Comparison of ENCODE assay signal across 27 cellular contexts in the genomic region with DNA sequence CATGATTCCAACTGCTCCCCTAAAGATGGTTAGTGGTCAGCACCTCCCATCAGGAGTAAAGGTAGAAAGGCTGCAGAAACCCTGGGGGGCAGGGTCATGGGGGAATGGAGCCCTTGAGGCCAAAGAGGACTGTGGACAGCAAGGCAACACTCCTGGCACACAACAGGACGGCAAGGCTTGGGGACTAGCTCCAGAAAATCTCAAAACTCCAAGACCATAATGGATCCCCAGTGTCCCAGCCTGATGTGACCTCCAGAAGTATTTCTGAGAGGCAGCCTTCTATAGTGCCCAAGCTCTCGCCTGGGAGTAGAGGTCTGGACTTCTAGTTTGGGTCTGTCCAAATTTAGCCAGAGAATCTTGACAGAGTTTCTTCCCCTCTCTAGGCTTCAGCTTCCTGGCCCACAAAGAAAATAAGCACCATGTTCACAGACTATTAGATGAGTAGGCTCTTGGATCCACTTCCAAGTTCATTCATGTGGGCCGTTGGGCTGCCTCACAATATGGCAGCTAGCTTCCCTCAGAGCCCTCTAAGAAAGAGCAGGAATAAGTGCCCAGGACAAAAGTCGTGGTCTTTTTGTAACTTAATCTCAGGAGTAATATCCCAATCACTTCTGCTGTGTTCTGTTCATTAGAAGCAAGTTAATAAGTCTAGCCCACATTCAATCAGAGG. TPM values are rescaled to one million over a fixed set of nuclear protein-coding genes. Genes with fewer than 3 reads are reported as not detected.
A peak's percentile ranks its signal among the peaks of the same experiment; 100 is the strongest.
DNase-seq lines count a peak whose midpoint lies in the region; ATAC-seq and FAIRE-seq lines count a peak whose summit lies in the region.
"Had no signal": no experiment of that assay in that cellular context is flagged by ENCODE, and none has a peak within 500 bp of the region (broad histone marks: within the 10 kb centered on the region; RNA-seq: fewer than 3 reads in every experiment).

No MANE protein-coding gene starts in this region.

- intact Hi-C loops in activated naive CD4-positive, alpha-beta T cell treated with anti-CD3 and anti-CD28 coated beads for 36 hours (cut with micrococcal nuclease), result loop anchor here (5.0 kb wide), 1 partner anchor 246 kb away; no protein-coding TSS in a partner anchor

- H3K4me1 Mint-ChIP-seq in activated naive CD4-positive, alpha-beta T cell treated with anti-CD3 and anti-CD28 coated beads for 36 hours (ENCODE audit: low read depth), result peaks cover 60% of the 10 kb centered on the region
- H3K4me1 Mint-ChIP-seq in T-helper 17 cell, result peaks cover 60% of the 10 kb centered on the region
- peaks cover 65% of the 10 kb centered on the region for H3K4me1 Mint-ChIP-seq in activated naive CD8-positive, alpha-beta T cell treated with anti-CD3 and anti-CD28 coated beads, Interleukin-2, amount 10 ng/mL, durations not matched to agents 7 days and 5 days
- H3K4me1 Mint-ChIP-seq in stimulated activated effector memory CD8-positive, alpha-beta T cell treated with anti-CD3 and anti-CD28 coated beads, Interleukin-12 subunit alpha, Interleukin-12 subunit beta, amount 100 ng/mL, for 72 hours, result peaks cover 70% of the 10 kb centered on the region

- no peaks in the 10 kb centered on the region for H3K9me3 Mint-ChIP-seq in activated naive CD4-positive, alpha-beta T cell treated with anti-CD3 and anti-CD28 coated beads for 36 hours
- H3K9me3 Mint-ChIP-seq in activated naive CD8-positive, alpha-beta T cell treated with anti-CD3 and anti-CD28 coated beads, Interleukin-2, amount 10 ng/mL, durations not matched to agents 7 days and 5 days, result no peaks in the 10 kb centered on the region
- H3K9me3 Mint-ChIP-seq in stimulated activated effector memory CD8-positive, alpha-beta T cell treated with anti-CD3 and anti-CD28 coated beads, Interleukin-12 subunit alpha, Interleukin-12 subunit beta, amount 100 ng/mL, for 72 hours, result no peaks in the 10 kb centered on the region

- peak overlapping the region; percentile 100 for H3K4me3 Mint-ChIP-seq in activated naive CD4-positive, alpha-beta T cell treated with anti-CD3 and anti-CD28 coated beads for 36 hours
- peak overlapping the region; percentile 87 for H3K4me3 Mint-ChIP-seq in T-helper 17 cell
- H3K4me3 Mint-ChIP-seq in activated naive CD8-positive, alpha-beta T cell treated with anti-CD3 and anti-CD28 coated beads, Interleukin-2, amount 10 ng/mL, durations not matched to agents 7 days and 5 days, result peak overlapping the region; percentile 83
- peak overlapping the region; percentile 93 for H3K4me3 Mint-ChIP-seq in stimulated activated effector memory CD8-positive, alpha-beta T cell treated with anti-CD3 and anti-CD28 coated beads, Interleukin-12 subunit alpha, Interleukin-12 subunit beta, amount 100 ng/mL, for 72 hours

- no peaks in the 10 kb centered on the region for H3K27me3 Mint-ChIP-seq in activated naive CD4-positive, alpha-beta T cell treated with anti-CD3 and anti-CD28 coated beads for 36 hours (ENCODE audit: low read depth)
- no peaks in the 10 kb centered on the region for H3K27me3 Mint-ChIP-seq in T-helper 17 cell
- no peaks in the 10 kb centered on the region for H3K27me3 Mint-ChIP-seq in activated naive CD8-positive, alpha-beta T cell treated with anti-CD3 and anti-CD28 coated beads, Interleukin-2, amount 10 ng/mL, durations not matched to agents 7 days and 5 days

- H3K36me3 Mint-ChIP-seq in activated naive CD4-positive, alpha-beta T cell treated with anti-CD3 and anti-CD28 coated beads for 36 hours (ENCODE audit: low read depth), result peaks cover 98% of the 10 kb centered on the region
- peaks cover 25% of the 10 kb centered on the region for H3K36me3 Mint-ChIP-seq in T-helper 17 cell (ENCODE audit: low read depth)
- peaks cover 82% of the 10 kb centered on the region for H3K36me3 Mint-ChIP-seq in activated naive CD8-positive, alpha-beta T cell treated with anti-CD3 and anti-CD28 coated beads, Interleukin-2, amount 10 ng/mL, durations not matched to agents 7 days and 5 days
- peaks cover 100% of the 10 kb centered on the region for H3K36me3 Mint-ChIP-seq in stimulated activated effector memory CD8-positive, alpha-beta T cell treated with anti-CD3 and anti-CD28 coated beads, Interleukin-12 subunit alpha, Interleukin-12 subunit beta, amount 100 ng/mL, for 72 hours

- peaks cover 4% of the 10 kb centered on the region for H3K9me3 ChIP-seq in T-helper 17 cell (ENCODE audit: control insufficient read depth, low read length, poor library complexity, severe bottlenecking)
- H3K9me3 ChIP-seq: adrenal gland, HAP-1, heart right ventricle, Peyer's patch, vagina had no signal

- no peak for FAIRE-seq in frontal cortex (lab: Jason Lieb, UNC)

- POLR2A ChIA-PET in activated naive CD8-positive, alpha-beta T cell treated with anti-CD3 and anti-CD28 coated beads, Interleukin-2, amount 10 ng/mL, durations not matched to agents 7 days and 5 days (lab: Charles Lee), result interaction anchor here (4.9 to 17.3 kb wide), 4 partner anchors 10 to 55 kb away, joined by 50 to 316 read pairs (median 75); no protein-coding TSS in a partner anchor

- peak; percentile 32 for DNase-seq in activated naive CD4-positive, alpha-beta T cell treated with anti-CD3 and anti-CD28 coated beads for 36 hours
- DNase-seq in activated naive CD4-positive, alpha-beta T cell treated with anti-CD3 and anti-CD28 coated beads, Interleukin-2, amount 50 U/mL, for 16 hours, result no peak
- DNase-seq in T-helper 17 cell (no peak), frontal cortex (ENCODE audit: low spot score in 2 of 2) (no peak), T1000 (lab: John Stamatoyannopoulos, UW) (no peak)
- no peak for DNase-seq in activated naive CD8-positive, alpha-beta T cell treated with anti-CD3 and anti-CD28 coated beads, Interleukin-2, amount 10 ng/mL, durations not matched to agents 7 days and 5 days
- DNase-seq in stimulated activated effector memory CD8-positive, alpha-beta T cell treated with anti-CD3 and anti-CD28 coated beads, Interleukin-12 subunit alpha, Interleukin-12 subunit beta, amount 100 ng/mL, for 72 hours (ENCODE audit: low spot score in 2 of 2), result peak in 1 of 2 donors; percentile 50
- DNase-seq: activated CD4-positive, alpha-beta T cell treated with anti-CD3 and anti-CD28 coated beads for 4 hours; adrenal gland; brain microvascular endothelial cell; effector CD4-positive, alpha-beta T cell; erythroblast; heart right ventricle; Kasumi-1; left colon; mesenchymal stem cell; NCI-H2171 treated with DMSO at 0.1 percent for 48 hours; occipital lobe; Peyer's patch; retina; SIG-M5 had no signal

- no peak for ATAC-seq in T-helper 17 cell
- no peak for ATAC-seq in activated naive CD8-positive, alpha-beta T cell treated with anti-CD3 and anti-CD28 coated beads, Interleukin-2, amount 10 ng/mL, durations not matched to agents 7 days and 5 days (ENCODE audit: low read depth)
- ATAC-seq in stimulated activated effector memory CD8-positive, alpha-beta T cell treated with anti-CD3 and anti-CD28 coated beads, Interleukin-12 subunit alpha, Interleukin-12 subunit beta, amount 100 ng/mL, for 72 hours, result no peak
- no peak for ATAC-seq in HG03039 (IDR thresholded peaks at IDR 0.05; ENCODE audit: unreplicated experiment)
- ATAC-seq: heart right ventricle, left colon had no signal

- CTCF ChIA-PET in activated naive CD4-positive, alpha-beta T cell treated with anti-CD3 and anti-CD28 coated beads for 36 hours (lab: Charles Lee), result interaction anchor here (0.6 to 7.4 kb wide), 8 partner anchors 9 to 148 kb away, joined by 3 to 96 read pairs (median 14); no protein-coding TSS in a partner anchor

- peak overlapping the region; percentile 100 for H3K27ac Mint-ChIP-seq in activated naive CD4-positive, alpha-beta T cell treated with anti-CD3 and anti-CD28 coated beads for 36 hours
- H3K27ac Mint-ChIP-seq in T-helper 17 cell, result peak overlapping the region; percentile 98
- peak overlapping the region; percentile 96 for H3K27ac Mint-ChIP-seq in activated naive CD8-positive, alpha-beta T cell treated with anti-CD3 and anti-CD28 coated beads, Interleukin-2, amount 10 ng/mL, durations not matched to agents 7 days and 5 days
- peak overlapping the region; percentile 99 for H3K27ac Mint-ChIP-seq in stimulated activated effector memory CD8-positive, alpha-beta T cell treated with anti-CD3 and anti-CD28 coated beads, Interleukin-12 subunit alpha, Interleukin-12 subunit beta, amount 100 ng/mL, for 72 hours

RNA-seq across cellular contexts. Expression of a gene that starts 6.9 kb away (rescaled TPM):
- 100 to 1,000 TPM; 251 to 264 TPM for total RNA-seq in activated naive CD4-positive, alpha-beta T cell treated with anti-CD3 and anti-CD28 coated beads for 36 hours
- total RNA-seq in T-helper 17 cell, result 100 to 1,000 TPM; 152 to 172 TPM
- total RNA-seq in activated naive CD8-positive, alpha-beta T cell treated with anti-CD3 and anti-CD28 coated beads, Interleukin-2, amount 10 ng/mL, durations not matched to agents 7 days and 5 days, result 100 to 1,000 TPM; 227 to 229 TPM
- not detected for total RNA-seq in frontal cortex
- total RNA-seq: fibroblast of villous mesenchyme, myocyte, occipital lobe, temporal lobe had no signal

Comparison
In these comparisons a context has a peak if more than half of its experiments do, and no peak if none do; other contexts are left out.
1. RNA of a gene that starts 6.9 kb away (total RNA-seq): 251 to 264 TPM in activated naive CD4-positive, alpha-beta T cell treated with anti-CD3 and anti-CD28 coated beads for 36 hours, 227 to 229 TPM in activated naive CD8-positive, alpha-beta T cell treated with anti-CD3 and anti-CD28 coated beads, Interleukin-2, amount 10 ng/mL, durations not matched to agents 7 days and 5 days and 152 to 172 TPM in T-helper 17 cell; not detected in frontal cortex (single experiment); every median in the first group is over 100 times any median in the second.
2. Peak in every context shown above with its lines, with median percentiles within 50 percentile points of each other: H3K27ac Mint-ChIP-seq and H3K4me3 Mint-ChIP-seq.